ENCODE assay signal across 1 cellular context in genomic region chr7:44638611-44639557, GRCh38.
TF ChIP-seq lines count a peak whose summit lies in the region.

No MANE protein-coding gene starts in this region.

TF ChIP-seq in HEK293, 187 proteins besides CTCF, POLR2A, EP300 and RAD21 (continued from another document and continues in another):
- TF ChIP-seq ATF2 (tag by site-specific recombination; IDR thresholded peaks at IDR 0.05; ENCODE audit: low read depth) (no peak), ZNF157 (tag by site-specific recombination; IDR thresholded peaks at IDR 0.05) (no peak), PRDM10 (tag by site-specific recombination; IDR thresholded peaks at IDR 0.05) (peak; percentile 73), ZNF174 (tag by site-specific recombination; IDR thresholded peaks at IDR 0.05) (no peak), PRDM4 (tag by site-specific recombination; IDR thresholded peaks at IDR 0.05) (no peak), SCRT2 (tag by site-specific recombination; IDR thresholded peaks at IDR 0.05) (peak; percentile 27; the same call in 1 of the 2 replicates), KLF8 (tag by site-specific recombination; IDR thresholded peaks at IDR 0.05) (no peak), WT1 (tag by site-specific recombination; IDR thresholded peaks at IDR 0.05) (no peak), GLIS1 (tag by site-specific recombination; IDR thresholded peaks at IDR 0.05) (peak; percentile 61), ZNF488 (tag by site-specific recombination; IDR thresholded peaks at IDR 0.05) (no peak), HOXD13 (CRISPR knock-in tag; IDR thresholded peaks at IDR 0.05; ENCODE audit: borderline replicate concordance) (no peak), ZNF26 (tag by site-specific recombination; IDR thresholded peaks at IDR 0.05) (no peak), ZNF2 (tag by site-specific recombination; IDR thresholded peaks at IDR 0.05) (no peak; the same call in 1 of the 2 replicates), ZNF792 (tag by site-specific recombination; IDR thresholded peaks at IDR 0.05) (no peak), ZNF133 (tag by site-specific recombination; IDR thresholded peaks at IDR 0.05) (no peak), ZFP69B (tag by site-specific recombination; IDR thresholded peaks at IDR 0.05) (peak; percentile 100), ZNF621 (tag by site-specific recombination; IDR thresholded peaks at IDR 0.05) (no peak), ZNF664 (tag by site-specific recombination; IDR thresholded peaks at IDR 0.05) (no peak), ZNF221 (tag by site-specific recombination; IDR thresholded peaks at IDR 0.05; ENCODE audit: borderline replicate concordance) (no peak), ZNF830 (tag by site-specific recombination; IDR thresholded peaks at IDR 0.05; ENCODE audit: low read depth) (no peak), ZNF404 (tag by site-specific recombination; IDR thresholded peaks at IDR 0.05) (no peak), ZBTB20 (tag by site-specific recombination; IDR thresholded peaks at IDR 0.05) (peak; percentile 21; the same call in 1 of the 2 replicates), SALL2 (tag by site-specific recombination; IDR thresholded peaks at IDR 0.05; ENCODE audit: borderline replicate concordance) (no peak), ZFP37 (tag by site-specific recombination; IDR thresholded peaks at IDR 0.05) (peak; percentile 71; the same call in 1 of the 2 replicates), ZNF555 (tag by site-specific recombination; conservative IDR thresholded peaks at IDR 0.05) (no peak), OSR2 (tag by site-specific recombination; IDR thresholded peaks at IDR 0.05) (no peak), ZNF48 (tag by site-specific recombination; IDR thresholded peaks at IDR 0.05) (no peak), ZNF391 (tag by site-specific recombination; IDR thresholded peaks at IDR 0.05; ENCODE audit: borderline replicate concordance, low read depth) (no peak), INSM2 (tag by site-specific recombination; IDR thresholded peaks at IDR 0.05) (no peak), ZNF660 (tag by site-specific recombination; IDR thresholded peaks at IDR 0.05) (0 out of 2 replicates have a peak, but pooled peaks have one; percentile 26), ZNF549 (tag by site-specific recombination; IDR thresholded peaks at IDR 0.05) (no peak), ZNF514 (tag by site-specific recombination; IDR thresholded peaks at IDR 0.05) (no peak), ZNF785 (tag by site-specific recombination; IDR thresholded peaks at IDR 0.05) (no peak), ZNF843 (tag by site-specific recombination; IDR thresholded peaks at IDR 0.05) (no peak), ZBTB6 (tag by site-specific recombination; IDR thresholded peaks at IDR 0.05) (no peak), ZNF510 (tag by site-specific recombination; IDR thresholded peaks at IDR 0.05; ENCODE audit: insufficient replicate concordance) (no peak), HOXC10 (CRISPR knock-in tag; IDR thresholded peaks at IDR 0.05) (no peak), ZNF423 (tag by site-specific recombination; IDR thresholded peaks at IDR 0.05) (no peak), ZNF155 (tag by site-specific recombination; IDR thresholded peaks at IDR 0.05) (no peak), ZNF571 (tag by site-specific recombination; IDR thresholded peaks at IDR 0.05) (no peak), PRDM2 (tag by site-specific recombination; IDR thresholded peaks at IDR 0.05; ENCODE audit: borderline replicate concordance) (no peak), TRIM28 (IDR thresholded peaks at IDR 0.05; ENCODE audit: borderline replicate concordance, low read length) (no peak), KLF1 (tag by site-specific recombination; IDR thresholded peaks at IDR 0.05) (peak; percentile 75), ZNF24 (tag by site-specific recombination; IDR thresholded peaks at IDR 0.05) (peak; percentile 64; the same call in 1 of the 2 replicates), TCF7L2 (IDR thresholded peaks at IDR 0.05; ENCODE audit: borderline replicate concordance, low read depth, low read length) (no peak), ZNF23 (tag by site-specific recombination; IDR thresholded peaks at IDR 0.05; ENCODE audit: borderline replicate concordance) (no peak), ZNF791 (tag by site-specific recombination; IDR thresholded peaks at IDR 0.05) (no peak), ZNF211 (tag by site-specific recombination; IDR thresholded peaks at IDR 0.05; ENCODE audit: low read depth) (no peak), SP3 (tag by site-specific recombination; IDR thresholded peaks at IDR 0.05) (peak; percentile 37; the same call in 1 of the 2 replicates)
